2 cellular contexts compared by ENCODE assay signal in genomic region chr6:43702147-43702521, GRCh38.
TF ChIP-seq lines count a peak whose summit lies in the region.

No MANE protein-coding gene starts in this region.

TF ChIP-seq in K562, 482 proteins besides CTCF, POLR2A, EP300 and RAD21:
- TF ChIP-seq KLF10 (CRISPR knock-in tag; IDR thresholded peaks at IDR 0.05) (no peak), GATA2 (CRISPR knock-in tag; IDR thresholded peaks at IDR 0.05) (no peak), ZNF518B (CRISPR knock-in tag; IDR thresholded peaks at IDR 0.05) (no peak), JUN (IDR thresholded peaks at IDR 0.05; ENCODE audit: borderline replicate concordance, low read depth, low read length) (no peak), JUN (CRISPR knock-in tag; IDR thresholded peaks at IDR 0.05; ENCODE audit: borderline replicate concordance) (no peak), ZNF197 (CRISPR knock-in tag; IDR thresholded peaks at IDR 0.05; ENCODE audit: low read depth) (0 out of 2 replicates have a peak, but pooled peaks have one; percentile 54), ZBTB7A (IDR thresholded peaks at IDR 0.05; ENCODE audit: borderline replicate concordance, control insufficient read depth, low read depth, low read length) (no peak)

TF ChIP-seq in HepG2, 621 proteins besides CTCF, POLR2A, EP300 and RAD21:
- TF ChIP-seq ZNF17 (CRISPR knock-in tag; IDR thresholded peaks at IDR 0.05) = no peak
- 0 out of 2 replicates have a peak, but pooled peaks have one; percentile 10 for TF ChIP-seq ZBTB38 (CRISPR knock-in tag; IDR thresholded peaks at IDR 0.05)
- TF ChIP-seq ATF5 (CRISPR knock-in tag; IDR thresholded peaks at IDR 0.05; ENCODE audit: low read depth) = 0 out of 2 replicates have a peak, but pooled peaks have one; percentile 18
- no peak for TF ChIP-seq PRDM10 (CRISPR knock-in tag; IDR thresholded peaks at IDR 0.05; ENCODE audit: low read depth)
TF ChIP-seq in HepG2: peak in this region for 2.
